2 cellular contexts compared by ENCODE assay signal in the genomic region with DNA sequence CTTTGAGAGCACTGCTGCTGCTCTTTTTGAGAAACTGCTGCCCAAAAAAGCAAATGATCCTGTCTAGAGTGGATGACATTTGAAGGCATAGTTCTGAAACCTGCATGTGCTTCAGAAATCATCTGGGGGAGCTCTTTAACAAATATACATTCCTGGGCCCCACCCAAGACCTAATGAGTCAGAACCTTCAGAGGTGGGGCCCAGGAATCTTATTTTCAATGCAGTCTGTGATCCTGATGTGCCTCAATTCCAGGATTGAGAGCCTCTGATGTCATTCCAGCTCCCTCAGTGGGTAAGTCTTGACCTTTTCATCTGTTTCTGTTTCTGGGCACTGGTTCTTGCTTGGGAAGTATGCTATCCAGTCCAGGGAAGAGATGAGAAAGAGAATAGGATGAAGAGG.
TF ChIP-seq lines count a peak whose summit lies in the region.

No MANE protein-coding gene starts in this region.

TF ChIP-seq in A549, 52 proteins besides CTCF, POLR2A, EP300 and RAD21:
- TF ChIP-seq, protein P1, sequence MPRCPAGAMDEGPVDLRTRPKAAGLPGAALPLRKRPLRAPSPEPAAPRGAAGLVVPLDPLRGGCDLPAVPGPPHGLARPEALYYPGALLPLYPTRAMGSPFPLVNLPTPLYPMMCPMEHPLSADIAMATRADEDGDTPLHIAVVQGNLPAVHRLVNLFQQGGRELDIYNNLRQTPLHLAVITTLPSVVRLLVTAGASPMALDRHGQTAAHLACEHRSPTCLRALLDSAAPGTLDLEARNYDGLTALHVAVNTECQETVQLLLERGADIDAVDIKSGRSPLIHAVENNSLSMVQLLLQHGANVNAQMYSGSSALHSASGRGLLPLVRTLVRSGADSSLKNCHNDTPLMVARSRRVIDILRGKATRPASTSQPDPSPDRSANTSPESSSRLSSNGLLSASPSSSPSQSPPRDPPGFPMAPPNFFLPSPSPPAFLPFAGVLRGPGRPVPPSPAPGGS (IDR thresholded peaks at IDR 0.05), result 0 out of 3 replicates have a peak, but pooled peaks have one; percentile 31
- TF ChIP-seq, protein P2, sequence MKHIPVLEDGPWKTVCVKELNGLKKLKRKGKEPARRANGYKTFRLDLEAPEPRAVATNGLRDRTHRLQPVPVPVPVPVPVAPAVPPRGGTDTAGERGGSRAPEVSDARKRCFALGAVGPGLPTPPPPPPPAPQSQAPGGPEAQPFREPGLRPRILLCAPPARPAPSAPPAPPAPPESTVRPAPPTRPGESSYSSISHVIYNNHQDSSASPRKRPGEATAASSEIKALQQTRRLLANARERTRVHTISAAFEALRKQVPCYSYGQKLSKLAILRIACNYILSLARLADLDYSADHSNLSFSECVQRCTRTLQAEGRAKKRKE (CRISPR knock-in tag; IDR thresholded peaks at IDR 0.05; ENCODE audit: low read depth), result no peak
- peak; percentile 81 for TF ChIP-seq SMC3 (IDR thresholded peaks at IDR 0.05)
- TF ChIP-seq, protein P3, sequence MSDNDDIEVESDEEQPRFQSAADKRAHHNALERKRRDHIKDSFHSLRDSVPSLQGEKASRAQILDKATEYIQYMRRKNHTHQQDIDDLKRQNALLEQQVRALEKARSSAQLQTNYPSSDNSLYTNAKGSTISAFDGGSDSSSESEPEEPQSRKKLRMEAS (IDR thresholded peaks at IDR 0.05), result peak; percentile 44
- TF ChIP-seq JUNB (IDR thresholded peaks at IDR 0.05), result 0 out of 2 replicates have a peak, but pooled peaks have one; percentile 22
- peak; percentile 21; the same call in 1 of the 2 replicates for TF ChIP-seq GATA3 (IDR thresholded peaks at IDR 0.05; ENCODE audit: borderline replicate concordance)
- TF ChIP-seq FOSL2 (IDR thresholded peaks at IDR 0.05), result peak; percentile 43; the same call in 1 of the 2 replicates
- peak; percentile 64 for TF ChIP-seq FOSL2 (CRISPR knock-in tag; IDR thresholded peaks at IDR 0.05)
- TF ChIP-seq ESRRA (IDR thresholded peaks at IDR 0.05; ENCODE audit: borderline replicate concordance, low read length), result no peak
- TF ChIP-seq RCOR1 (IDR thresholded peaks at IDR 0.05; ENCODE audit: low read depth, low read length), result no peak

TF ChIP-seq in GM12878, 131 proteins besides CTCF, POLR2A, EP300 and RAD21:
- TF ChIP-seq CHD4 (IDR thresholded peaks at IDR 0.05) (no peak), ZNF217 (IDR thresholded peaks at IDR 0.05) (no peak), LARP7 (IDR thresholded peaks at IDR 0.05) (no peak), EED (IDR thresholded peaks at IDR 0.05; ENCODE audit: low read depth) (no peak), IKZF1 (conservative IDR thresholded peaks at IDR 0.05) (no peak), RELA (IDR thresholded peaks at IDR 0.05; ENCODE audit: borderline replicate concordance, partially characterized antibody) (no peak), MEF2A (IDR thresholded peaks at IDR 0.05; ENCODE audit: insufficient read depth, low read depth, low read length) (no peak), BMI1 (IDR thresholded peaks at IDR 0.05; ENCODE audit: borderline replicate concordance) (no peak), NR2C1 (IDR thresholded peaks at IDR 0.05) (no peak), EGR1 (IDR thresholded peaks at IDR 0.05; ENCODE audit: borderline replicate concordance in 1 of 2, low read depth in 2 of 2, low read length in 2 of 2) (no peak), BRCA1 (IDR thresholded peaks at IDR 0.05; ENCODE audit: low read depth, low read length) (no peak), MXI1 (IDR thresholded peaks at IDR 0.05; ENCODE audit: low read depth, low read length) (no peak), SRF (IDR thresholded peaks at IDR 0.05; ENCODE audit: low read depth in 2 of 2, low read length in 2 of 2) (no peak), SMAD5 (IDR thresholded peaks at IDR 0.05; ENCODE audit: low read depth) (no peak)
- TF ChIP-seq, protein P4, sequence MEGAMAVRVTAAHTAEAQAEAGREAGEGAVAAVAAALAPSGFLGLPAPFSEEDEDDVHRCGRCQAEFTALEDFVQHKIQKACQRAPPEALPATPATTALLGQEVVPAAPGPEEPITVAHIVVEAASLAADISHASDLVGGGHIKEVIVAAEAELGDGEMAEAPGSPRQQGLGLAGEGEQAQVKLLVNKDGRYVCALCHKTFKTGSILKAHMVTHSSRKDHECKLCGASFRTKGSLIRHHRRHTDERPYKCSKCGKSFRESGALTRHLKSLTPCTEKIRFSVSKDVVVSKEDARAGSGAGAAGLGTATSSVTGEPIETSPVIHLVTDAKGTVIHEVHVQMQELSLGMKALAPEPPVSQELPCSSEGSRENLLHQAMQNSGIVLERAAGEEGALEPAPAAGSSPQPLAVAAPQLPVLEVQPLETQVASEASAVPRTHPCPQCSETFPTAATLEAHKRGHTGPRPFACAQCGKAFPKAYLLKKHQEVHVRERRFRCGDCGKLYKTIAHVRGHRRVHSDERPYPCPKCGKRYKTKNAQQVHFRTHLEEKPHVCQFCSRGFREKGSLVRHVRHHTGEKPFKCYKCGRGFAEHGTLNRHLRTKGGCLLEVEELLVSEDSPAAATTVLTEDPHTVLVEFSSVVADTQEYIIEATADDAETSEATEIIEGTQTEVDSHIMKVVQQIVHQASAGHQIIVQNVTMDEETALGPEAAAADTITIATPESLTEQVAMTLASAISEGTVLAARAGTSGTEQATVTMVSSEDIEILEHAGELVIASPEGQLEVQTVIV (IDR thresholded peaks at IDR 0.05; ENCODE audit: borderline replicate concordance, partially characterized antibody), result no peak
- TF ChIP-seq, protein P5, sequence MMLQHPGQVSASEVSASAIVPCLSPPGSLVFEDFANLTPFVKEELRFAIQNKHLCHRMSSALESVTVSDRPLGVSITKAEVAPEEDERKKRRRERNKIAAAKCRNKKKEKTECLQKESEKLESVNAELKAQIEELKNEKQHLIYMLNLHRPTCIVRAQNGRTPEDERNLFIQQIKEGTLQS (IDR thresholded peaks at IDR 0.05; ENCODE audit: borderline replicate concordance, extremely low read depth, low read depth, low read length), result no peak
- TF ChIP-seq, protein P6, sequence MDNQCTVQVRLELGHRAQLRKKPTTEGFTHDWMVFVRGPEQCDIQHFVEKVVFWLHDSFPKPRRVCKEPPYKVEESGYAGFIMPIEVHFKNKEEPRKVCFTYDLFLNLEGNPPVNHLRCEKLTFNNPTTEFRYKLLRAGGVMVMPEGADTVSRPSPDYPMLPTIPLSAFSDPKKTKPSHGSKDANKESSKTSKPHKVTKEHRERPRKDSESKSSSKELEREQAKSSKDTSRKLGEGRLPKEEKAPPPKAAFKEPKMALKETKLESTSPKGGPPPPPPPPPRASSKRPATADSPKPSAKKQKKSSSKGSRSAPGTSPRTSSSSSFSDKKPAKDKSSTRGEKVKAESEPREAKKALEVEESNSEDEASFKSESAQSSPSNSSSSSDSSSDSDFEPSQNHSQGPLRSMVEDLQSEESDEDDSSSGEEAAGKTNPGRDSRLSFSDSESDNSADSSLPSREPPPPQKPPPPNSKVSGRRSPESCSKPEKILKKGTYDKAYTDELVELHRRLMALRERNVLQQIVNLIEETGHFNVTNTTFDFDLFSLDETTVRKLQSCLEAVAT (IDR thresholded peaks at IDR 0.05), result no peak
- TF ChIP-seq, protein P3 (IDR thresholded peaks at IDR 0.05; ENCODE audit: low read depth, low read length), result no peak
